In the genomic region with DNA sequence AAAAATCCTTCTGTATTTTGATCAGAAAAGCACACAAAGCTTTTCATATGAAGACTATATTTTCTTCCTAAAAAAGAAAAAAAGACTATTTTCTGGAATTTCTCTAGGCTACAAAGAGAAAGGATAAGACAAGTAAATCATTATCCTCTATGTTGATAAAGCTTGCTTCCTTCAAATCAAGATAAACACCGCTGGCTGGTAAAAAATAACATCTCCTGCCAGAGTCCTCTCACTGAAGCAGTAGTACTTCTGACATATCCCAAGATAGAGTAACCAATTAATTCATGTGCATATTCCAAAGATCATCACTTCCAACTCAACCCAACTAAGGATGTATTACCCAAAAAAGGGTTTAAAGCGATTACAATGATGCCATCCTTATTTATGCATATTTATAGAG, we compare ENCODE assay signal across 25 cellular contexts. TPM values are rescaled to one million over a fixed set of nuclear protein-coding genes. Genes with fewer than 3 reads are reported as not detected.
DNase-seq lines count a peak whose midpoint lies in the region; ATAC-seq, FAIRE-seq and TF ChIP-seq lines count a peak whose summit lies in the region.
"Had no signal": no experiment of that assay in that cellular context is flagged by ENCODE, and none has a peak within 500 bp of the region (broad histone marks: within the 10 kb centered on the region; RNA-seq: fewer than 3 reads in every experiment).

No MANE protein-coding gene starts in this region.

- no peak overlapping the region; the same call in 1 of the 2 replicates for H3K4me2 ChIP-seq in HepG2 (ENCODE audit: low read depth, low read length)
- H3K4me2 ChIP-seq: BLaER1 treated with 17β-estradiol and CSF1 and Interleukin-3, amounts not matched to agents 10 nM and 100 nM had no signal

- no peak overlapping the region for H3K4me3 ChIP-seq in right lobe of liver
- H3K4me3 ChIP-seq in HepG2 (replicated peaks in 1 of 3; ENCODE audit: insufficient read depth in 1 of 3, low read depth in 2 of 3, low read length in 3 of 3): no peak overlapping the region; a peak in 1 of 6 replicates
- no peak overlapping the region for H3K4me3 ChIP-seq in body of pancreas
- H3K4me3 ChIP-seq in kidney (ENCODE audit: low read length in 2 of 2): no peak overlapping the region
- H3K4me3 ChIP-seq: BLaER1 treated with 17β-estradiol and CSF1 and Interleukin-3, amounts not matched to agents 10 nM and 100 nM; GM12878 had no signal

- no peak for FAIRE-seq in HepG2 (lab: Jason Lieb, UNC)
- FAIRE-seq in D721Med (lab: Jason Lieb, UNC): peak; percentile 11
- no peak for FAIRE-seq in kidney (lab: Jason Lieb, UNC)
- FAIRE-seq: A204.1, GM12878, GM12892, GM18507 had no signal

- intact Hi-C loops in right lobe of liver (cut with DNase I) (no loop called here), HepG2 (cut with micrococcal nuclease; ENCODE audit: unreplicated experiment) (no loop called here), body of pancreas (cut with DNase I) (no loop called here), kidney (cut with DNase I) (no loop called here)

- H3K27ac ChIP-seq in right lobe of liver: no peak overlapping the region
- H3K27ac ChIP-seq in HepG2 (ENCODE audit: extremely low read length, insufficient read depth, low read length): no peak overlapping the region
- no peak overlapping the region for H3K27ac ChIP-seq in body of pancreas
- no peak overlapping the region for H3K27ac ChIP-seq in kidney (ENCODE audit: low read depth in 2 of 2, low read length in 2 of 2)
- H3K27ac ChIP-seq: BLaER1 treated with 17β-estradiol and CSF1 and Interleukin-3, amounts not matched to agents 10 nM and 100 nM; C4-2B had no signal

- H3K9me3 ChIP-seq in right lobe of liver (no peaks in the 10 kb centered on the region), HepG2 (ENCODE audit: low read length) (no peaks in the 10 kb centered on the region), body of pancreas (no peaks in the 10 kb centered on the region), kidney (ENCODE audit: control insufficient read depth in 1 of 2, low read length in 2 of 2) (peaks cover 0 to 4% of the 10 kb centered on the region in 2 donors)
- H3K9me3 ChIP-seq: Caco-2 had no signal

- 37% methylated on average over 2 of the region's 2 CpGs for WGBS in right lobe of liver (ENCODE audit: insufficient coverage, low coverage, low lambda C conversion rate, missing lambda C conversion rate)
- WGBS in HepG2 (ENCODE audit: low lambda C conversion rate): 78% methylated on average over 2 of the region's 2 CpGs
- WGBS in body of pancreas, 2 donors: 47 to 56% methylated on average over 2 of the region's 2 CpGs

- H3K9ac ChIP-seq in HepG2 (ENCODE audit: insufficient read depth, low read depth, low read length): no peak overlapping the region
- no peak overlapping the region for H3K9ac ChIP-seq in kidney (ENCODE audit: low read length in 2 of 2)
- H3K9ac ChIP-seq: BLaER1 treated with 17β-estradiol and CSF1 and Interleukin-3, amounts not matched to agents 10 nM and 100 nM had no signal

- TF ChIP-seq POLR2A in right lobe of liver (IDR thresholded peaks at IDR 0.05): no peak
- TF ChIP-seq POLR2A in HepG2 (IDR thresholded peaks at IDR 0.05; ENCODE audit: insufficient read depth in 1 of 2, low read depth in 2 of 2, low read length in 2 of 2): no peak
- TF ChIP-seq POLR2A in body of pancreas (IDR thresholded peaks at IDR 0.05): no peak

- TF ChIP-seq RAD21 in HepG2 (CRISPR knock-in tag; IDR thresholded peaks at IDR 0.05): no peak

- no peak for TF ChIP-seq EP300 in HepG2 (IDR thresholded peaks at IDR 0.05; ENCODE audit: low read depth in 2 of 2, low read length in 2 of 2)
- no peak for TF ChIP-seq EP300 in HepG2 (CRISPR knock-in tag; IDR thresholded peaks at IDR 0.05; ENCODE audit: borderline replicate concordance)

- H3K4me1 ChIP-seq in right lobe of liver (peaks cover 0 to 11% (median 0%) of the 10 kb centered on the region in 4 donors), HepG2 (ENCODE audit: insufficient read depth, low read length) (peaks cover 10% of the 10 kb centered on the region), body of pancreas (peaks cover 44% of the 10 kb centered on the region), kidney (ENCODE audit: control insufficient read depth in 1 of 2, insufficient read depth in 1 of 2, low read depth in 1 of 2, low read length in 2 of 2) (peaks cover 2 to 7% of the 10 kb centered on the region in 2 donors)
- H3K4me1 ChIP-seq: Caco-2 had no signal

- no peaks in the 10 kb centered on the region for H3K27me3 ChIP-seq in right lobe of liver
- no peaks in the 10 kb centered on the region for H3K27me3 ChIP-seq in HepG2 (ENCODE audit: control insufficient read depth in 1 of 2, insufficient read depth in 2 of 2, low read length in 2 of 2)
- H3K27me3 ChIP-seq in body of pancreas: no peaks in the 10 kb centered on the region
- H3K27me3 ChIP-seq: BLaER1 treated with 17β-estradiol and CSF1 and Interleukin-3, amounts not matched to agents 10 nM and 100 nM had no signal

- in situ Hi-C loops in HepG2 (cut with HindIII; ENCODE audit: extremely low pct_ligation_motif_present, low pct_unique_long_range_greater_than_20kb): no loop called here

- H3K36me3 ChIP-seq in right lobe of liver: no peaks in the 10 kb centered on the region
- no peaks in the 10 kb centered on the region for H3K36me3 ChIP-seq in HepG2 (replicated peaks in 1 of 2; ENCODE audit: control insufficient read depth in 1 of 2, insufficient read depth in 2 of 2, low read length in 2 of 2)
- no peaks in the 10 kb centered on the region for H3K36me3 ChIP-seq in body of pancreas (replicated peaks in 1 of 2; ENCODE audit: insufficient read depth in 1 of 2, low read depth in 2 of 2)
- H3K36me3 ChIP-seq in kidney (ENCODE audit: control insufficient read depth in 1 of 2, insufficient read depth in 2 of 2, low read length in 2 of 2): no peaks in the 10 kb centered on the region
- H3K36me3 ChIP-seq: BLaER1 treated with 17β-estradiol and CSF1 and Interleukin-3, amounts not matched to agents 10 nM and 100 nM had no signal

- CTCF ChIA-PET in HepG2 (lab: Yijun Ruan, JAX; ENCODE audit: low intra/inter-chr PET ratio, low total read pairs): no interaction called here

- no peaks in the 10 kb centered on the region for H3K79me2 ChIP-seq in HepG2 (ENCODE audit: insufficient read depth, low read length)

- DNase-seq in right lobe of liver (no peak), HepG2 (ENCODE audit: low spot score) (no peak), D721Med (ENCODE audit: insufficient read length, low spot score) (no peak), body of pancreas (no peak), kidney (no peak)
- DNase-seq: 8988T; AML-193; Caco-2; Calu3; CD4-positive, alpha-beta T cell; CD8-positive, alpha-beta T cell; DMS 273 treated with DMSO at 0.1 percent for 48 hours; DMS153; DMS53; DMS79; DND-41; EL; GDM1 had no signal

- BruUV-seq in HepG2 (replicated peaks; lab: Mats Ljungman, UMichigan): no TSS peak

- no peak overlapping the region for H2AFZ ChIP-seq in HepG2 (ENCODE audit: low read length)

- TF ChIP-seq CTCF in right lobe of liver (IDR thresholded peaks at IDR 0.05) (no peak), HepG2 (CRISPR knock-in tag; IDR thresholded peaks at IDR 0.05) (no peak), D721Med (IDR thresholded peaks at IDR 0.05; ENCODE audit: insufficient read depth, missing control alignments) (no peak), body of pancreas (IDR thresholded peaks at IDR 0.05) (no peak), kidney (IDR thresholded peaks at IDR 0.05; ENCODE audit: borderline replicate concordance, extremely low read depth, insufficient read depth) (no peak)

- POLR2A ChIA-PET in HepG2 (lab: Yijun Ruan, JAX): no interaction called here

- no peaks in the 10 kb centered on the region for H4K20me1 ChIP-seq in HepG2 (ENCODE audit: insufficient read depth, low read length)
- H4K20me1 ChIP-seq: BLaER1 treated with 17β-estradiol and CSF1 and Interleukin-3, amounts not matched to agents 10 nM and 100 nM had no signal

- ATAC-seq in right lobe of liver: peak; percentile 63 to 74 (median 68)
- no peak for ATAC-seq in HepG2
- ATAC-seq in body of pancreas: no peak
- ATAC-seq: CD8-positive, alpha-beta T cell; GM12878 had no signal

TF ChIP-seq in HepG2, 621 proteins besides CTCF, POLR2A, EP300 and RAD21 (continues in another document):
- TF ChIP-seq MATR3 (CRISPR knock-in tag; IDR thresholded peaks at IDR 0.05): no peak
- no peak for TF ChIP-seq ZNF33B (CRISPR knock-in tag; IDR thresholded peaks at IDR 0.05)

RNA-seq across cellular contexts. Expression of a gene that starts 34.3 kb away (rescaled TPM):
- 1 to 10 TPM; 6.4 to 8.9 (median 7.3) TPM for total RNA-seq in right lobe of liver
- total RNA-seq in HepG2 (2016; rRNA removed; fragmentation: Illumina TruSeq; extraction: Trizol): 5.7 and 7.5 TPM in 2 replicates
- total RNA-seq in HepG2 (2016; cell fraction: cytosol; rRNA removed; fragmentation: Illumina TruSeq; extraction: Trizol; ENCODE audit: low read depth): 8.2 and 9.3 TPM in 2 replicates
- total RNA-seq in HepG2 (2016; cell fraction: insoluble cytoplasmic fraction; rRNA removed; fragmentation: Illumina TruSeq; extraction: Trizol): 6.2 and 6.5 TPM in 2 replicates
- 4.1 and 4.5 TPM in 2 replicates for total RNA-seq in HepG2 (2016; cell fraction: membrane; rRNA removed; fragmentation: Illumina TruSeq; extraction: Trizol)
- 18.2 and 22.5 TPM in 2 replicates for total RNA-seq in HepG2 (2016; cell fraction: nucleus; rRNA removed; fragmentation: Illumina TruSeq; extraction: Trizol)
- polyA plus RNA-seq in HepG2 (2011; rRNA removed): 2.1 and 2.6 TPM in 2 replicates
- polyA plus RNA-seq in HepG2 (2011; cell fraction: cytosol; rRNA removed): 0.89 and 1.2 TPM in 2 replicates
- polyA plus RNA-seq in HepG2 (2011; cell fraction: nucleus; rRNA removed): 2.4 and 3.0 TPM in 2 replicates
- 1.9 TPM in 2 replicates for polyA plus RNA-seq in HepG2 (2012)
- 0.51 and 0.55 TPM in 2 replicates for polyA plus RNA-seq in HepG2 (2016; cell fraction: cytosol; fragmentation: Illumina TruSeq; extraction: Trizol; ENCODE audit: low read depth)
- polyA plus RNA-seq in HepG2 (2016; cell fraction: insoluble cytoplasmic fraction; fragmentation: Illumina TruSeq; extraction: Trizol; ENCODE audit: low read depth): 3.2 and 3.4 TPM in 2 replicates
- polyA plus RNA-seq in HepG2 (2016; cell fraction: membrane; fragmentation: Illumina TruSeq; extraction: Trizol; ENCODE audit: low read depth): 0.77 and 0.92 TPM in 2 replicates
- 3.9 and 4.6 TPM in 2 replicates for polyA plus RNA-seq in HepG2 (2016; cell fraction: nucleus; fragmentation: Illumina TruSeq; extraction: Trizol; ENCODE audit: insufficient read depth, low read depth)
- 10.7 and 15.7 TPM in 2 replicates for polyA minus RNA-seq in HepG2 (2011; rRNA and poly(A)+ RNA removed; ENCODE audit: low replicate concordance)
- polyA minus RNA-seq in HepG2 (2011; cell fraction: cytosol; rRNA and poly(A)+ RNA removed): 3.7 and 5.0 TPM in 2 replicates
- 39.9 and 40.9 TPM in 2 replicates for polyA minus RNA-seq in HepG2 (2011; cell fraction: nucleus; rRNA and poly(A)+ RNA removed)
- 10 to 100 TPM in 1 of 2 donors, 1 to 10 TPM in 1; 6.9 to 26.2 TPM for total RNA-seq in body of pancreas
- total RNA-seq in kidney: 20.6 TPM
- 3.1 TPM for polyA plus RNA-seq in kidney (ENCODE audit: insufficient read depth, low read depth, low replicate concordance)
- total RNA-seq: G401 had no signal

Comparison
In these comparisons a context has a peak if more than half of its experiments do, and no peak if none do; other contexts are left out.
1. ATAC-seq: peak in right lobe of liver (4 of 4); none in HepG2 (single experiment) and body of pancreas (single experiment).